1 cellular context compared by ENCODE assay signal in genomic region chr10:124906551-124907001, GRCh38.
A peak's percentile ranks its signal among the peaks of the same experiment; 100 is the strongest.
TF ChIP-seq lines count a peak whose summit lies in the region.

No MANE protein-coding gene starts in this region.

TF ChIP-seq in GM12878, 131 proteins besides CTCF, POLR2A, EP300 and RAD21:
- TF ChIP-seq ELK1 (IDR thresholded peaks at IDR 0.05; ENCODE audit: low read depth, low read length) (no peak), ATF7 (IDR thresholded peaks at IDR 0.05; ENCODE audit: low read depth) (peak; percentile 90), E4F1 (IDR thresholded peaks at IDR 0.05; ENCODE audit: borderline replicate concordance, partially characterized antibody) (no peak)
